ENCODE assay signal across 15 cellular contexts in genomic region chr11:5364214-5364613, GRCh38. TPM values are rescaled to one million over a fixed set of nuclear protein-coding genes. Genes with fewer than 3 reads are reported as not detected.
DNase-seq lines count a peak whose midpoint lies in the region; ATAC-seq lines count a peak whose summit lies in the region.
"Had no signal": no experiment of that assay in that cellular context is flagged by ENCODE, and none has a peak within 500 bp of the region (broad histone marks: within the 10 kb centered on the region; RNA-seq: fewer than 3 reads in every experiment).

No MANE protein-coding gene starts in this region.

- peaks cover 0 to 10% of the 10 kb centered on the region in 2 donors for H3K9me3 Mint-ChIP-seq in activated naive CD4-positive, alpha-beta T cell treated with anti-CD3 and anti-CD28 coated beads, Interleukin-2, amount 50 U/mL, for 72 hours

- H2BK120ac ChIP-seq in mesenchymal stem cell (ENCODE audit: low read depth, low read length) = no peak overlapping the region

- H2BK15ac ChIP-seq in mesenchymal stem cell (ENCODE audit: low read depth, poor library complexity, severe bottlenecking) = no peak overlapping the region

- H3K14ac ChIP-seq in mesenchymal stem cell (ENCODE audit: low read length in 2 of 2) = no peak overlapping the region

- 0% methylated on average over 2 of the region's 2 CpGs for WGBS in mesenchymal stem cell

- H3K4me1 ChIP-seq in mesenchymal stem cell (ENCODE audit: control insufficient read depth, insufficient read depth, low read depth, low read length) = peaks cover 2% of the 10 kb centered on the region

- peak; percentile 78 for DNase-seq in GM03348 (ENCODE audit: low spot score)
- DNase-seq in amniotic epithelial cell (ENCODE audit: low read depth) = peak; percentile 89
- peak; percentile 58 for DNase-seq in mesenchymal stem cell
- no peak for DNase-seq in activated naive CD4-positive, alpha-beta T cell treated with anti-CD3 and anti-CD28 coated beads, Interleukin-2, amount 50 U/mL, for 72 hours (ENCODE audit: low spot score in 2 of 2)
- DNase-seq: activated CD4-positive, CD25-positive, alpha-beta regulatory T cell; activated T-cell treated with anti-CD3 and anti-CD28 coated beads, Interleukin-2, amount 50 U/mL, for 48 hours; erythroblast; GOT3; NCI-H1436 treated with DMSO at 0.1 percent for 48 hours; NCI-H774; SHP77 treated with DMSO at 0.1 percent for 48 hours had no signal

- H3K4ac ChIP-seq in mesenchymal stem cell (ENCODE audit: low read depth in 1 of 2, low read length in 2 of 2) = no peak overlapping the region

- no peaks in the 10 kb centered on the region for H3K27me3 ChIP-seq in mesenchymal stem cell (ENCODE audit: control insufficient read depth in 1 of 2, insufficient read depth in 1 of 2, low read length in 2 of 2)
- H3K27me3 ChIP-seq: cardiac muscle cell had no signal

- H3K79me1 ChIP-seq in mesenchymal stem cell (replicated peaks; ENCODE audit: low read length, poor library complexity, severe bottlenecking) = no peaks in the 10 kb centered on the region

- no peak overlapping the region for H3K27ac Mint-ChIP-seq in activated naive CD4-positive, alpha-beta T cell treated with anti-CD3 and anti-CD28 coated beads, Interleukin-2, amount 50 U/mL, for 72 hours

- H3K4me3 ChIP-seq in mesenchymal stem cell (ENCODE audit: insufficient read depth in 1 of 2, low read depth in 1 of 2, low read length in 2 of 2) = no peak overlapping the region
- H3K4me3 ChIP-seq: cardiac muscle cell, skin epidermis had no signal

- no peak overlapping the region for H2BK5ac ChIP-seq in mesenchymal stem cell (ENCODE audit: low read depth, low read length, poor library complexity, severe bottlenecking)

- no peaks in the 10 kb centered on the region for H3K9me3 ChIP-seq in mesenchymal stem cell (ENCODE audit: control insufficient read depth, low read length)

- no peak for ATAC-seq in activated naive CD4-positive, alpha-beta T cell treated with anti-CD3 and anti-CD28 coated beads, Interleukin-2, amount 50 U/mL, for 72 hours
- ATAC-seq in GM19023 (IDR thresholded peaks at IDR 0.05; ENCODE audit: unreplicated experiment) (no peak), HG03439 (IDR thresholded peaks at IDR 0.05; ENCODE audit: unreplicated experiment) (no peak)

- H2BK12ac ChIP-seq in mesenchymal stem cell (ENCODE audit: low read length in 2 of 2) = no peak overlapping the region

- H3K36me3 ChIP-seq in mesenchymal stem cell (ENCODE audit: control insufficient read depth in 1 of 2, insufficient read depth in 2 of 2, low read depth in 1 of 2, low read length in 2 of 2) = no peaks in the 10 kb centered on the region
- H3K36me3 ChIP-seq: cardiac muscle cell had no signal

- H4K91ac ChIP-seq in mesenchymal stem cell (ENCODE audit: low read length) = no peak overlapping the region

- no peak overlapping the region for H3K4me2 ChIP-seq in mesenchymal stem cell (ENCODE audit: low read length, poor library complexity, severe bottlenecking)

- H2AK5ac ChIP-seq in mesenchymal stem cell (ENCODE audit: low read length, severe bottlenecking) = no peak overlapping the region

- no peak overlapping the region for H4K8ac ChIP-seq in mesenchymal stem cell (ENCODE audit: low read length)

- peak overlapping the region; percentile 88 for H3K27ac ChIP-seq in mesenchymal stem cell (ENCODE audit: low read length, poor library complexity, severe bottlenecking)
- H3K27ac ChIP-seq: cardiac muscle cell, skin epidermis had no signal

- no peaks in the 10 kb centered on the region for H3K36me3 Mint-ChIP-seq in activated naive CD4-positive, alpha-beta T cell treated with anti-CD3 and anti-CD28 coated beads, Interleukin-2, amount 50 U/mL, for 72 hours

- no peak overlapping the region for H3K9ac ChIP-seq in mesenchymal stem cell (ENCODE audit: low read length)

- no peak overlapping the region for H3K18ac ChIP-seq in mesenchymal stem cell (ENCODE audit: low read depth in 1 of 2, low read length in 2 of 2)

- H3K23ac ChIP-seq in mesenchymal stem cell (ENCODE audit: low read length in 2 of 2) = no peak overlapping the region

- no peak overlapping the region for H2AFZ ChIP-seq in mesenchymal stem cell (ENCODE audit: low read depth, low read length)

RNA-seq across cellular contexts. Expression of gene OR51B6, which starts 12.9 kb away (rescaled TPM):
- polyA plus RNA-seq in mesenchymal stem cell (2013, experiment 1 of 2) = not detected
- polyA plus RNA-seq in mesenchymal stem cell (2013, experiment 2 of 2) = not detected
- not detected for total RNA-seq in activated naive CD4-positive, alpha-beta T cell treated with anti-CD3 and anti-CD28 coated beads, Interleukin-2, amount 50 U/mL, for 72 hours
- total RNA-seq: cardiac muscle cell had no signal

RNA-seq across cellular contexts. Expression of gene OR51M1, which starts 19.4 kb away (rescaled TPM):
- polyA plus RNA-seq in mesenchymal stem cell (2013, experiment 1 of 2) = not detected
- polyA plus RNA-seq in mesenchymal stem cell (2013, experiment 2 of 2) = not detected
- not detected for total RNA-seq in activated naive CD4-positive, alpha-beta T cell treated with anti-CD3 and anti-CD28 coated beads, Interleukin-2, amount 50 U/mL, for 72 hours
- total RNA-seq: cardiac muscle cell had no signal
- polyA plus RNA-seq: cardiac muscle cell had no signal

RNA-seq across cellular contexts. Expression of gene OR51B5, which starts 20.9 kb away (rescaled TPM):
- polyA plus RNA-seq in mesenchymal stem cell (2013, experiment 1 of 2) = not detected
- polyA plus RNA-seq in mesenchymal stem cell (2013, experiment 2 of 2) = not detected
- under 1 TPM in 1 of 2 donors, not detected in 1; 0.34 TPM for total RNA-seq in activated naive CD4-positive, alpha-beta T cell treated with anti-CD3 and anti-CD28 coated beads, Interleukin-2, amount 50 U/mL, for 72 hours

RNA-seq across cellular contexts. Expression of gene OR51B2, which starts 40.1 kb away (rescaled TPM):
- not detected for polyA plus RNA-seq in mesenchymal stem cell (2013, experiment 1 of 2)
- polyA plus RNA-seq in mesenchymal stem cell (2013, experiment 2 of 2) = not detected
- not detected for total RNA-seq in activated naive CD4-positive, alpha-beta T cell treated with anti-CD3 and anti-CD28 coated beads, Interleukin-2, amount 50 U/mL, for 72 hours
- polyA plus RNA-seq: cardiac muscle cell had no signal

RNA-seq across cellular contexts. Expression of gene OR51Q1, which starts 57.7 kb away (rescaled TPM):
- not detected for polyA plus RNA-seq in mesenchymal stem cell (2013, experiment 1 of 2)
- not detected for polyA plus RNA-seq in mesenchymal stem cell (2013, experiment 2 of 2)
- not detected for total RNA-seq in activated naive CD4-positive, alpha-beta T cell treated with anti-CD3 and anti-CD28 coated beads, Interleukin-2, amount 50 U/mL, for 72 hours
- total RNA-seq: cardiac muscle cell had no signal
- polyA plus RNA-seq: cardiac muscle cell had no signal

Comparison
In these comparisons a context has a peak if more than half of its experiments do, and no peak if none do; other contexts are left out.
1. DNase-seq: peak in GM03348 (single experiment), amniotic epithelial cell (single experiment) and mesenchymal stem cell (single experiment); none in activated naive CD4-positive, alpha-beta T cell treated with anti-CD3 and anti-CD28 coated beads, Interleukin-2, amount 50 U/mL, for 72 hours (0 of 2).